1 cellular context compared by ENCODE assay signal in genomic region chr22:20089977-20090729, GRCh38.
TF ChIP-seq lines count a peak whose summit lies in the region.

No MANE protein-coding gene starts in this region.

TF ChIP-seq in SK-N-SH, 30 proteins besides CTCF, POLR2A, EP300 and RAD21 (continued from another document):
- TF ChIP-seq USF2 (IDR thresholded peaks at IDR 0.05; ENCODE audit: borderline replicate concordance, low read depth, low read length) (no peak), MAX (IDR thresholded peaks at IDR 0.05; ENCODE audit: low read depth) (no peak), YY1 (IDR thresholded peaks at IDR 0.05; ENCODE audit: low read depth) (no peak), ELF1 (IDR thresholded peaks at IDR 0.05) (no peak), TAF1 (IDR thresholded peaks at IDR 0.05; ENCODE audit: borderline replicate concordance, low read depth, low read length) (no peak), TCF12 (IDR thresholded peaks at IDR 0.05) (no peak), REST (IDR thresholded peaks at IDR 0.05; ENCODE audit: low read depth, low read length) (no peak), POLR2AphosphoS5 (IDR thresholded peaks at IDR 0.05; ENCODE audit: low read depth, low read length) (no peak), NRF1 (IDR thresholded peaks at IDR 0.05; ENCODE audit: low read depth, low read length) (no peak), CHD2 (IDR thresholded peaks at IDR 0.05; ENCODE audit: low read length, partially characterized antibody) (no peak)
